Comparison of ENCODE assay signal across 1 cellular context in the genomic region with DNA sequence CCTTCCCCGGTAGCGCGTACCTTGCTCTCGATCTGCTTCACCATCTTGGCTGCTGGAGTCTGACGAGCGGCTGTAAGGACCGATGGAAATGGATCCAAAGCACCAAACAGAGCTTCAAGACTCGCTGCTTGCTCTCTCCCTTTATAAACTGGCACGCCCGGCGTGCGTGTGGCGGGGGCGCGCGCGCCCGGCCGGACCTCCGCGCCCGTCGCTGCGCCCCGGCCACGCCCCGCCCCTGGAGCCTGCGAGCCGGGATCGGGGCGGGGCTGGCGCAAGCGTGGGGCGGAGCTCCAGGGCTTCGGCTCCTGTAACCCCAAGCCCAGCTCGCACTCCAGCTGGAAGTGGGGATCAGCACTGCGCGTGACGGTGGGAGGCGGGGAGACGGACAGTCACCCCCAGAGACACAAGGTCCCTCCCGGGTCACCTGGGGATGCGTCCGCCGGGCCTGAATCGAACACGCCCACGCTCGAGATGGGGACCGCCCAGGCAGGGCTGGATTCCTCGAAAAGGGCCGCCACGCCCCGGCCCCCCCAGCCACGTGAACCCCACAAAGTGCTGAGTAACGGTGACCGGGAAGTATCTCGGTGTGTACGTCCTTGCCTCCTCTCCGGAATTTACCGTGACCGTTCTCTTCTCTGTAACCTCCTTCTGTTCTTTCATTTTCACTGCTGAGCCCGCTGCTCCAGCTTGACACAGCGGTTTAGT.
TF ChIP-seq lines count a peak whose summit lies in the region.

Gene TXN (minus strand): TSS at position 116 of the 705 bp plus-strand sequence. CDS start 72 bp downstream, at position 44.

TF ChIP-seq in SK-N-SH, 30 proteins besides CTCF, POLR2A, EP300 and RAD21 (continued from another document):
- no peak for TF ChIP-seq REST (IDR thresholded peaks at IDR 0.05; ENCODE audit: low read depth, low read length)
